Comparison of ENCODE assay signal across 8 cellular contexts in the genomic region with DNA sequence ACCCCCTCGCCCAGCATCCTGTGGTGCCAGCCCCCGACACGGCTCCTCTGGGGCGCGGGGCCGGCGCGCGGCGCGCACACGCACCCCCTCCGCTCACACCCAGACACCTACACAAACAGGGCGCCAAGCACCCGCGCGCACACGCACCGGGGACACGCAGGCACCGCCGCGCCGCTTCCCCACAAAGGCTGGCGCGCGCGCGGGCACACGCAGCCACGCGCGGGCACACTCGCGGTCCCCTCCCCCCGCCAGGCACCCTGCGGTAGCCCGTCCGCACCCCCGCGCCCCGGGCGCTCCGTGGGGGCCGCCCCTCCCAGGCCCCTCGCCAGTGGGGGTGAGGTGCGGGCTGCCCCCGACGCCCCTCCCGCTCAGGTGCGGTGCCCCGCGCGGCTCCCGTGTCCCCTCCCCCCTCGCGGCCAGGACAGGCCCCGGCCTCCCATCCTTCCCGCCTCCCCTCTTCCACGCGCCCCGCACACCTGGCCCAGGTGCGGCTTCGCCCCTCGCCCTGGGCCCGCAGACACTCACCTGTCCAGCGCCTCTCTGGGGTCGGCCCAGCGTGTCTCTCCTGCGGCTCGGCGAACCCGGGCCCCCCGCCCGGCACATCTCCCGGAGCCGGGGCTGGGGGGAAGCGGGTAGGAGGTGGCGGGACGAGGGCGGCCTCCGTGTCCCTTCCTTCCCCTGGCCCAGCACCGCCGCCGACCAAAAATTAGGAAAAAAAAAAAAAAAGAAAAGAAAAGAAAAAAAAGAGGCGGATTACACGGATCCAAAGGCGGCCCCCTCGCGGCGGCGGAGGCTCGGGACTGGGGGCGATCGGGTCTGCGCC. TPM values are rescaled to one million over a fixed set of nuclear protein-coding genes. Genes with fewer than 3 reads are reported as not detected.
DNase-seq lines count a peak whose midpoint lies in the region; ATAC-seq and TF ChIP-seq lines count a peak whose summit lies in the region.
"Not testable (repeated sequence)": the region's sequence is repeated elsewhere in the genome, so short reads cannot be mapped to it uniquely, and the experiment has no call there.

A gene (minus strand): TSS at position 710 of the 823 bp plus-strand sequence. CDS start 22,567 bp downstream, outside the sequence.

- not testable (repeated sequence) for BruUV-seq in mammary epithelial cell (replicated peaks; lab: Mats Ljungman, UMichigan)

- peaks cover 10% of the 10 kb centered on the region for H3K27me3 ChIP-seq in DND-41 (ENCODE audit: insufficient read depth, low read length, poor library complexity)
- H3K27me3 ChIP-seq in mammary epithelial cell (ENCODE audit: insufficient read depth, low read length) = peaks cover 13% of the 10 kb centered on the region
- H3K27me3 ChIP-seq in upper lobe of right lung = not testable (repeated sequence)

- in situ Hi-C loops in mammary epithelial cell (cut with MboI; ENCODE audit: low sequenced_read_pairs in 2 of 2) = not testable (repeated sequence)

- peaks cover 23% of the 10 kb centered on the region for H3K79me2 ChIP-seq in DND-41 (ENCODE audit: insufficient read depth, low read length)
- not testable (repeated sequence) for H3K79me2 ChIP-seq in mammary epithelial cell (ENCODE audit: insufficient read depth, low read length)

- TF ChIP-seq CTCF in DND-41 (IDR thresholded peaks at IDR 0.05; ENCODE audit: borderline replicate concordance, extremely low read depth, low read length, poor library complexity, severe bottlenecking); mammary epithelial cell (conservative IDR thresholded peaks at IDR 0.05 in 1 of 2, IDR thresholded peaks at IDR 0.05 in 1 of 2; ENCODE audit: extremely low read depth in 1 of 2, insufficient read depth in 1 of 2, low read depth in 1 of 2, low read length in 2 of 2); retinal pigment epithelial cell (conservative IDR thresholded peaks at IDR 0.05; ENCODE audit: low read depth, low read length); upper lobe of right lung (IDR thresholded peaks at IDR 0.05): not testable (repeated sequence)

- H3K27me3 Mint-ChIP-seq in activated CD4-positive, alpha-beta memory T cell treated with anti-CD3 and anti-CD28 coated beads, Interleukin-2, amount 10 ng/mL, durations not matched to agents 7 days and 5 days = peaks cover 53% of the 10 kb centered on the region

- H3K9ac ChIP-seq in DND-41 (ENCODE audit: low read depth, low read length) = peak within 1 kb of the TSS; percentile 78
- H3K9ac ChIP-seq in mammary epithelial cell (ENCODE audit: insufficient read depth, low read length) = not testable (repeated sequence)

- 0% methylated on average over 3 of the region's 96 CpGs for WGBS in mammary epithelial cell (ENCODE audit: low coverage, missing lambda C conversion rate)

- H3K27ac ChIP-seq in DND-41 (ENCODE audit: low read length) = peak within 1 kb of the TSS; percentile 91
- H3K27ac ChIP-seq in mammary epithelial cell (ENCODE audit: insufficient read depth, low read depth, low read length) = not testable (repeated sequence)
- H3K27ac ChIP-seq in upper lobe of right lung = peak within 1 kb of the TSS; percentile 70

- H3K4me3 Mint-ChIP-seq in activated CD4-positive, alpha-beta memory T cell treated with anti-CD3 and anti-CD28 coated beads, Interleukin-2, amount 10 ng/mL, durations not matched to agents 7 days and 5 days = peak within 1 kb of the TSS; percentile 83

- H4K20me1 ChIP-seq in DND-41 (ENCODE audit: insufficient read depth, low read length) = peaks cover 21% of the 10 kb centered on the region
- H4K20me1 ChIP-seq in mammary epithelial cell (ENCODE audit: insufficient read depth, low read length) = not testable (repeated sequence)

- dilution Hi-C loops in mammary epithelial cell (cut with HindIII; ENCODE audit: low sequenced_read_pairs) = not testable (repeated sequence)

- H3K4me2 ChIP-seq in DND-41 (ENCODE audit: insufficient read depth, low read length) (peak within 1 kb of the TSS; percentile 91), mammary epithelial cell (ENCODE audit: insufficient read depth, low read depth, low read length) (peak within 1 kb of the TSS; percentile 67)

- peaks cover 47% of the 10 kb centered on the region for H3K4me1 ChIP-seq in DND-41 (ENCODE audit: insufficient read depth, low read length)
- not testable (repeated sequence) for H3K4me1 ChIP-seq in mammary epithelial cell (ENCODE audit: insufficient read depth, low read length); upper lobe of right lung

- not testable (repeated sequence) for H3K36me3 Mint-ChIP-seq in activated CD4-positive, alpha-beta memory T cell treated with anti-CD3 and anti-CD28 coated beads, Interleukin-2, amount 10 ng/mL, durations not matched to agents 7 days and 5 days (ENCODE audit: low read depth)

- intact Hi-C loops in mammary epithelial cell (cut with micrococcal nuclease); upper lobe of right lung (cut with DNase I): not testable (repeated sequence)
- intact Hi-C loops in Right ventricle myocardium inferior (cut with DNase I) = loop anchor here (10.0 kb wide), 1 partner anchor 139 kb away; no protein-coding TSS in a partner anchor

- POLR2A ChIA-PET in activated CD4-positive, alpha-beta memory T cell treated with anti-CD3 and anti-CD28 coated beads, Interleukin-2, amount 10 ng/mL, durations not matched to agents 7 days and 5 days (lab: Charles Lee) = not testable (repeated sequence)

- CTCF ChIA-PET in activated CD4-positive, alpha-beta memory T cell treated with anti-CD3 and anti-CD28 coated beads, Interleukin-2, amount 10 ng/mL, durations not matched to agents 7 days and 5 days (lab: Charles Lee); mammary epithelial cell (lab: Charles Lee; ENCODE audit: low non-redundant PET): not testable (repeated sequence)

- H3K9me3 ChIP-seq in DND-41 (ENCODE audit: insufficient read depth, low read length, severe bottlenecking); mammary epithelial cell (replicated peaks; ENCODE audit: insufficient read depth, low read length); upper lobe of right lung: not testable (repeated sequence)

- H3K27ac Mint-ChIP-seq in activated CD4-positive, alpha-beta memory T cell treated with anti-CD3 and anti-CD28 coated beads, Interleukin-2, amount 10 ng/mL, durations not matched to agents 7 days and 5 days = not testable (repeated sequence)

- peak within 1 kb of the TSS; percentile 93 for H2AFZ ChIP-seq in DND-41 (ENCODE audit: low read depth, low read length)
- H2AFZ ChIP-seq in mammary epithelial cell (ENCODE audit: low read depth, low read length) = peak within 1 kb of the TSS; percentile 84

- not testable (repeated sequence) for ATAC-seq in DND-41 (ENCODE audit: insufficient read depth, low read depth); Right ventricle myocardium inferior; upper lobe of right lung

- H3K9me3 Mint-ChIP-seq in activated CD4-positive, alpha-beta memory T cell treated with anti-CD3 and anti-CD28 coated beads, Interleukin-2, amount 10 ng/mL, durations not matched to agents 7 days and 5 days = not testable (repeated sequence)

- H3K36me3 ChIP-seq in DND-41 (ENCODE audit: insufficient read depth, low read length); mammary epithelial cell (ENCODE audit: insufficient read depth, low read length); upper lobe of right lung: not testable (repeated sequence)

- peaks cover 20% of the 10 kb centered on the region for H3K4me1 Mint-ChIP-seq in activated CD4-positive, alpha-beta memory T cell treated with anti-CD3 and anti-CD28 coated beads, Interleukin-2, amount 10 ng/mL, durations not matched to agents 7 days and 5 days

- not testable (repeated sequence) for DNase-seq in DND-41; activated CD4-positive, alpha-beta memory T cell treated with anti-CD3 and anti-CD28 coated beads, Interleukin-2, amount 10 ng/mL, durations not matched to agents 7 days and 5 days; mammary epithelial cell; Right ventricle myocardium inferior (ENCODE audit: missing footprints); retinal pigment epithelial cell (ENCODE audit: low read depth); upper lobe of right lung
- peak; percentile 4 for DNase-seq in NCI-H146 treated with DMSO at 0.1 percent for 48 hours (lab: John Stamatoyannopoulos, UW; ENCODE audit: unreplicated experiment)
- DNase-seq in midbrain (lab: John Stamatoyannopoulos, UW) = peak; percentile 16

- H3K4me3 ChIP-seq in DND-41 (ENCODE audit: low read depth in 1 of 2, low read length in 2 of 2) (peak within 1 kb of the TSS; percentile 39 to 74; a peak in 3 of 4 replicates), mammary epithelial cell (replicated peaks in 1 of 3; ENCODE audit: insufficient read depth in 1 of 3, low read depth in 2 of 3, low read length in 3 of 3) (peak within 1 kb of the TSS; percentile 25 to 53 (median 30)), retinal pigment epithelial cell (ENCODE audit: low read length) (peak within 1 kb of the TSS; percentile 58), upper lobe of right lung (peak within 1 kb of the TSS; percentile 58)

RNA-seq across cellular contexts. Expression of the gene that starts here (rescaled TPM):
- total RNA-seq in activated CD4-positive, alpha-beta memory T cell treated with anti-CD3 and anti-CD28 coated beads, Interleukin-2, amount 10 ng/mL, durations not matched to agents 7 days and 5 days = 1 to 10 TPM; 6.5 to 6.7 TPM
- 10 to 100 TPM in 1 of 2 donors, 1 to 10 TPM in 1; 9.0 to 14.9 TPM for total RNA-seq in mammary epithelial cell
- polyA plus RNA-seq in mammary epithelial cell = 5.7 TPM
- polyA minus RNA-seq in mammary epithelial cell = 35.6 TPM
- 27.0 TPM for total RNA-seq in Right ventricle myocardium inferior
- total RNA-seq in upper lobe of right lung = 26.3 TPM
